Comparison of ENCODE assay signal across 23 cellular contexts in genomic region chr3:196454935-196455334, GRCh38. TPM values are rescaled to one million over a fixed set of nuclear protein-coding genes. Genes with fewer than 3 reads are reported as not detected.
DNase-seq lines count a peak whose midpoint lies in the region; ATAC-seq and TF ChIP-seq lines count a peak whose summit lies in the region.
"Had no signal": no experiment of that assay in that cellular context is flagged by ENCODE, and none has a peak within 500 bp of the region (broad histone marks: within the 10 kb centered on the region; RNA-seq: fewer than 3 reads in every experiment).

No MANE protein-coding gene starts in this region.

- H3K4me3 ChIP-seq in fibroblast of mammary gland (ENCODE audit: control insufficient read depth, low read depth, low read length), result no peak overlapping the region
- no peak overlapping the region for H3K4me3 ChIP-seq in gastrocnemius medialis
- H3K4me3 ChIP-seq: BLaER1 treated with 17β-estradiol and CSF1 and Interleukin-3, amounts not matched to agents 10 nM and 100 nM; lung; suprapubic skin; uterus had no signal

- H3K4me1 ChIP-seq in gastrocnemius medialis, result peaks cover 0 to 4% of the 10 kb centered on the region in 2 donors
- H3K4me1 ChIP-seq: suprapubic skin, uterus had no signal

- intact Hi-C loops in gastrocnemius medialis (cut with DNase I; ENCODE audit: low total_unique reads), result no loop called here

- DNase-seq in NCI-H2196 (lab: John Stamatoyannopoulos, UW; ENCODE audit: unreplicated experiment) (peak; percentile 43), NCI-H2196 treated with DMSO at 0.1 percent for 48 hours (lab: John Stamatoyannopoulos, UW; ENCODE audit: unreplicated experiment) (no peak), RKO (ENCODE audit: low spot score) (peak; percentile 28), fibroblast of mammary gland (ENCODE audit: low read depth) (peak; percentile 70), gastrocnemius medialis (peak; percentile 78), D341Med (ENCODE audit: low spot score) (no peak), NAMALWA (ENCODE audit: low spot score) (no peak)
- DNase-seq: activated CD4-positive, CD25-positive, alpha-beta regulatory T cell; activated naive CD4-positive, alpha-beta T cell treated with Interleukin-2 at 50 U/mL for 16 hours; activated T-cell treated with anti-CD3 and anti-CD28 coated beads, Interleukin-2, amount 50 U/mL, for 24 hours; anterior cingulate cortex; hippocampal formation; islet precursor cell; NCI-H146; NCI-H2171 treated with DMSO at 0.1 percent for 48 hours; stimulated activated CD4-positive, alpha-beta T cell treated with anti-CD3 and anti-CD28 coated beads, Interleukin-15, amount 100 ng/mL, for 24 hours; uterus had no signal

- no peak for TF ChIP-seq CTCF in fibroblast of mammary gland (conservative IDR thresholded peaks at IDR 0.05; ENCODE audit: control insufficient read depth, insufficient read depth, low read depth, low read length)
- no peak for TF ChIP-seq CTCF in gastrocnemius medialis (IDR thresholded peaks at IDR 0.05 in 4 of 5, conservative IDR thresholded peaks at IDR 0.05 in 1 of 5)

- no peaks in the 10 kb centered on the region for H3K36me3 ChIP-seq in gastrocnemius medialis
- H3K36me3 ChIP-seq: suprapubic skin, uterus had no signal

- in situ Hi-C loops in gastrocnemius medialis (cut with MboI; ENCODE audit: low sequenced_read_pairs in 4 of 4), result no loop called here

- TF ChIP-seq POLR2A in gastrocnemius medialis (IDR thresholded peaks at IDR 0.05), result no peak

- ATAC-seq in gastrocnemius medialis (peak; percentile 97 to 100), GM21390 (IDR thresholded peaks at IDR 0.05; ENCODE audit: unreplicated experiment) (no peak)
- ATAC-seq: HepG2 had no signal

- no peaks in the 10 kb centered on the region for H3K9me3 ChIP-seq in gastrocnemius medialis
- H3K9me3 ChIP-seq: BLaER1 treated with 17β-estradiol and CSF1 and Interleukin-3, amounts not matched to agents 10 nM and 100 nM; suprapubic skin; uterus had no signal

- H3K27me3 ChIP-seq in gastrocnemius medialis, result no peaks in the 10 kb centered on the region
- H3K27me3 ChIP-seq: BLaER1 treated with 17β-estradiol and CSF1 and Interleukin-3, amounts not matched to agents 10 nM and 100 nM; suprapubic skin; uterus had no signal

- peak overlapping the region; percentile 41 to 69 (median 56) for H3K27ac ChIP-seq in gastrocnemius medialis
- H3K27ac ChIP-seq: 22Rv1; BLaER1 treated with 17β-estradiol and CSF1 and Interleukin-3, amounts not matched to agents 10 nM and 100 nM; suprapubic skin; uterus had no signal

RNA-seq across cellular contexts. Expression of gene UBXN7, which starts 22.7 kb away (rescaled TPM):
- 1 to 10 TPM; 4.2 to 8.0 (median 5.4) TPM for total RNA-seq in gastrocnemius medialis

RNA-seq across cellular contexts. Expression of gene RNF168, which starts 48.6 kb away (rescaled TPM):
- 10 to 100 TPM in 3 of 4 donors, 1 to 10 TPM in 1; 6.5 to 14.6 (median 11.0) TPM for total RNA-seq in gastrocnemius medialis

Comparison
In these comparisons a context has a peak if more than half of its experiments do, and no peak if none do; other contexts are left out.
1. DNase-seq: peak in NCI-H2196 (single experiment), RKO (single experiment), fibroblast of mammary gland (single experiment) and gastrocnemius medialis (2 of 2); none in NCI-H2196 treated with DMSO at 0.1 percent for 48 hours (single experiment), D341Med (single experiment) and NAMALWA (single experiment).